16 cellular contexts compared by ENCODE assay signal in the genomic region with DNA sequence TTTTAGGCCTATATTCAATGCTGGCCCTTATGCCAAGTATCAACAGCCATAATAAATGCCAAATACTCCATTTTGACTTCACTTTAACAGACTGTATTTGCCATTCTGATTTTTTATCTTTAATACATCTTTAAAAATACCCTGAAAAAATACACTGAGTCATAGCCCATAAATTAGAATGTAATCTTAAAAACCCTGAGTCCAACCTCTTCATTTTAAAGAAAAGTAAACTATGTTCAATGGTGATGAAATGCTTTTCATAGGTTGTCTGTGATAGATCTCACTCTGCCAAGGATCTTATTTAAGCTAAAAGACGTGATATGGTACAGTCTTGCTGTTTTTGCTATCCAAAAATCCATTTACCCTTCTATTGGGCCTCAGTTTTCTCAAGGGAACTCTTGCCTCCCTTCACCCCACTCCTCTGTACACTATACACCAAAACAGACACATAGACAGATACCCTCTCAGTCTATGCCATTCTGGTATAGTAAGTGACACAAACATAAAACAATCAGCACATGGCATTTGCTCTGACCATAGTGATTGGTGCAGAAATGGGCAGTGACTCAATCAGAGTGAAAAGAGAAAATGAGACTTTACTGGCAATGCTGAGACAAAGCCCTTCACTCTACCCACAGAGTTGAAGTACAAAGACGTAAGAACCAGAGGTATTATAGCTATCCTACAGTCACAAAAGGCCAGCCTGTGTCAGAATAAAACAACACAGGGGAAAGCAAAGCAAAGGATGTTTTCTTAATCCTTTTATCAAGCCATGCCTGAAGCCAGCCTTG. TPM values are rescaled to one million over a fixed set of nuclear protein-coding genes. Genes with fewer than 3 reads are reported as not detected.
DNase-seq lines count a peak whose midpoint lies in the region; ATAC-seq, FAIRE-seq and TF ChIP-seq lines count a peak whose summit lies in the region.
"Had no signal": no experiment of that assay in that cellular context is flagged by ENCODE, and none has a peak within 500 bp of the region (broad histone marks: within the 10 kb centered on the region; RNA-seq: fewer than 3 reads in every experiment).

No MANE protein-coding gene starts in this region.

- DNase-seq in CD8-positive, alpha-beta T cell = no peak
- DNase-seq in GM12892 (ENCODE audit: insufficient read length) (no peak), iris pigment epithelial cell (ENCODE audit: low read depth) (peak; percentile 66), NOMO-1 treated with dmso at 0.1 percent for 144 hours (lab: John Stamatoyannopoulos, UW; ENCODE audit: unreplicated experiment) (no peak), MG63 (no peak)
- DNase-seq: left cardiac atrium; NCI-H1105; NCI-H226; stimulated activated CD4-positive, alpha-beta T cell treated with anti-CD3 and anti-CD28 coated beads, Interleukin-4, amount 100 ng/mL, for 4 hours; stimulated activated naive B cell treated with anti-CD40 and anti-IgM and Interleukin-4, amounts not matched to agents 10 μg/mL and 1 μg/mL and 100 μg/mL, for 72 hours; WERI-Rb-1 had no signal

- peak; percentile 32 for ATAC-seq in CD8-positive, alpha-beta T cell
- no peak for ATAC-seq in HG03439 (IDR thresholded peaks at IDR 0.05; ENCODE audit: unreplicated experiment)
- ATAC-seq in GM19324 (IDR thresholded peaks at IDR 0.05; ENCODE audit: low FRiP score, unreplicated experiment) = no peak
- ATAC-seq: left cardiac atrium; stimulated activated naive B cell treated with anti-CD40 and anti-IgM and Interleukin-4, amounts not matched to agents 10 μg/mL and 1 μg/mL and 100 μg/mL, for 72 hours had no signal

- H3K27me3 Mint-ChIP-seq in CD8-positive, alpha-beta T cell (ENCODE audit: low read depth) = no peaks in the 10 kb centered on the region
- no peaks in the 10 kb centered on the region for H3K27me3 Mint-ChIP-seq in activated naive CD8-positive, alpha-beta T cell
- H3K27me3 Mint-ChIP-seq: IgD-negative memory B cell; stimulated activated naive B cell treated with anti-CD40 and anti-IgM and Interleukin-4, amounts not matched to agents 10 μg/mL and 1 μg/mL and 100 μg/mL, for 72 hours had no signal

- intact Hi-C loops in CD8-positive, alpha-beta T cell (cut with DNase I, micrococcal nuclease) = loop anchor here in 1 of 2 experiments (2.0 to 5.0 kb wide), 2 partner anchors 14 to 36 kb away; no protein-coding TSS in a partner anchor

- peaks cover 17% of the 10 kb centered on the region for H3K9me3 Mint-ChIP-seq in CD8-positive, alpha-beta T cell
- peaks cover 13% of the 10 kb centered on the region for H3K9me3 Mint-ChIP-seq in activated naive CD8-positive, alpha-beta T cell (ENCODE audit: low read depth)

- H3K36me3 ChIP-seq in CD8-positive, alpha-beta T cell (ENCODE audit: insufficient read depth, low read length) = no peaks in the 10 kb centered on the region
- no peaks in the 10 kb centered on the region for H3K36me3 ChIP-seq in MG63
- H3K36me3 ChIP-seq: WERI-Rb-1 had no signal

- peak overlapping the region; percentile 6 for H3K27ac Mint-ChIP-seq in CD8-positive, alpha-beta T cell
- H3K27ac Mint-ChIP-seq in activated naive CD8-positive, alpha-beta T cell = peak overlapping the region; percentile 90
- H3K27ac Mint-ChIP-seq: IgD-negative memory B cell; stimulated activated naive B cell treated with anti-CD40 and anti-IgM and Interleukin-4, amounts not matched to agents 10 μg/mL and 1 μg/mL and 100 μg/mL, for 72 hours had no signal

- no peaks in the 10 kb centered on the region for H3K27me3 ChIP-seq in CD8-positive, alpha-beta T cell (ENCODE audit: insufficient read depth, low read length)
- no peaks in the 10 kb centered on the region for H3K27me3 ChIP-seq in MG63

- H3K27ac ChIP-seq in CD8-positive, alpha-beta T cell (ENCODE audit: low read depth, low read length) = no peak overlapping the region
- H3K27ac ChIP-seq: WERI-Rb-1 had no signal

- POLR2A ChIA-PET in CD8-positive, alpha-beta T cell (lab: Charles Lee) = interaction anchor here (1.1 to 1.6 kb wide), 2 partner anchors 8 to 37 kb away, joined by 3 to 6 read pairs; no protein-coding TSS in a partner anchor

- peaks cover 14% of the 10 kb centered on the region for H3K36me3 Mint-ChIP-seq in CD8-positive, alpha-beta T cell
- peaks cover 25% of the 10 kb centered on the region for H3K36me3 Mint-ChIP-seq in activated naive CD8-positive, alpha-beta T cell

- FAIRE-seq in GM12892 (lab: Jason Lieb, UNC) = peak; percentile 54

- H3K9me3 ChIP-seq in CD8-positive, alpha-beta T cell (ENCODE audit: low read length) = no peaks in the 10 kb centered on the region
- H3K9me3 ChIP-seq in MG63 = no peaks in the 10 kb centered on the region

- CTCF ChIA-PET in CD8-positive, alpha-beta T cell (lab: Charles Lee) = interaction anchor here (1.6 to 1.7 kb wide), 2 partner anchors 10 to 41 kb away, joined by 4 read pairs; no protein-coding TSS in a partner anchor

- peak overlapping the region; percentile 19 for H3K4me3 Mint-ChIP-seq in CD8-positive, alpha-beta T cell
- H3K4me3 Mint-ChIP-seq in activated naive CD8-positive, alpha-beta T cell = peak overlapping the region; percentile 31
- H3K4me3 Mint-ChIP-seq: CD14-positive monocyte; stimulated activated naive B cell treated with anti-CD40 and anti-IgM and Interleukin-4, amounts not matched to agents 10 μg/mL and 1 μg/mL and 100 μg/mL, for 72 hours had no signal

- H3K4me1 Mint-ChIP-seq in CD8-positive, alpha-beta T cell (ENCODE audit: low read depth) = peaks cover 57% of the 10 kb centered on the region
- H3K4me1 Mint-ChIP-seq in activated naive CD8-positive, alpha-beta T cell (ENCODE audit: low read depth) = peaks cover 52% of the 10 kb centered on the region

- TF ChIP-seq CTCF in CD8-positive, alpha-beta T cell (IDR thresholded peaks at IDR 0.05) = no peak

- peaks cover 28% of the 10 kb centered on the region for H3K4me1 ChIP-seq in CD8-positive, alpha-beta T cell (ENCODE audit: insufficient read depth, low read length)

- no peak for TF ChIP-seq POLR2A in GM12892 (IDR thresholded peaks at IDR 0.05; ENCODE audit: low read depth, low read length)

- no peak overlapping the region for H3K4me3 ChIP-seq in CD8-positive, alpha-beta T cell (ENCODE audit: low read depth, low read length)
- H3K4me3 ChIP-seq in MG63 = no peak overlapping the region

RNA-seq across cellular contexts. Expression of a gene that starts 49.1 kb away (rescaled TPM):
- total RNA-seq in CD8-positive, alpha-beta T cell = 1,000 to 10,000 TPM; 1,847 to 1,850 TPM
- polyA plus RNA-seq in GM12892 (2012; ENCODE audit: missing spikeins) = 123 TPM
- total RNA-seq in MG63 (2014; rRNA removed; shearing (Covaris generic); ENCODE audit: low replicate concordance) = 1.2 and 2.0 TPM in 2 replicates

Comparison
In these comparisons a context has a peak if more than half of its experiments do, and no peak if none do; other contexts are left out.
1. RNA of a gene that starts 49.1 kb away (total RNA-seq): 1,847 to 1,850 TPM in CD8-positive, alpha-beta T cell; 1.2 to 2.0 TPM in MG63; every median in the first group is over 100 times any median in the second.